ENCODE assay signal across 1 cellular context in the genomic region with DNA sequence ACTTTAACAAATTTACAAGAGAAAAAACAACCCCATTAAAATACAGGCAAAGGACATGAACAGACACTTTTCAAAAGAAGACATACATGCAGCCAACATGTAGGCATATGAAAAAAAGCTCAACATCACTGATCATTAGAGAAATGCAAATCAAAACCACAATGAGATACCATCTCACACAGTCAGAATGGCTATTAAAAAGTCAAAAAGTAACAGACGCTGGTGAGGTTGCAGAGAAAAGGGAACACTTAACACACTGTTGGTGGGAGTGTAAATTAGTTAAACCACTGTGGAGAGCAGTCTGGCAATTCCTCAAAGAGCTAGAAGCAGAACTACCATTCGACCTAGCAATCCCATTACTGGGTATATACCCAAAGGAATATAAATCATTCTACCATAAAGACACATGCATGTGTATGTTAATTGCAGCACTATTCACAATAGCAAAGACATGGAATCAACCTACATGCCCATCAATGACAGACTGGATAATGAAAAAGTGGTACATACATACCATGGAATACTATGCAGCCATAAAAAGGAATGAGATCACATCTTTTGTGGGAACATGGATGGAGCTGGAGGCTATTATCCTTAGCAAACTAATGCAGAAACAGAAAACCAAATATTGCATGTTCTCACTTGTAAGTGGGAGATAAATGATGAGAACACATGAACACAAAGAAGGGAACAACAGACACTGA.
A peak's percentile ranks its signal among the peaks of the same experiment; 100 is the strongest.
TF ChIP-seq lines count a peak whose summit lies in the region.

No MANE protein-coding gene starts in this region.

TF ChIP-seq in GM12878, 131 proteins besides CTCF, POLR2A, EP300 and RAD21 (continued from another document):
- TF ChIP-seq, protein P1, sequence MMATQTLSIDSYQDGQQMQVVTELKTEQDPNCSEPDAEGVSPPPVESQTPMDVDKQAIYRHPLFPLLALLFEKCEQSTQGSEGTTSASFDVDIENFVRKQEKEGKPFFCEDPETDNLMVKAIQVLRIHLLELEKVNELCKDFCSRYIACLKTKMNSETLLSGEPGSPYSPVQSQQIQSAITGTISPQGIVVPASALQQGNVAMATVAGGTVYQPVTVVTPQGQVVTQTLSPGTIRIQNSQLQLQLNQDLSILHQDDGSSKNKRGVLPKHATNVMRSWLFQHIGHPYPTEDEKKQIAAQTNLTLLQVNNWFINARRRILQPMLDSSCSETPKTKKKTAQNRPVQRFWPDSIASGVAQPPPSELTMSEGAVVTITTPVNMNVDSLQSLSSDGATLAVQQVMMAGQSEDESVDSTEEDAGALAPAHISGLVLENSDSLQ (IDR thresholded peaks at IDR 0.05): peak; percentile 17; the same call in 1 of the 2 replicates
- TF ChIP-seq ATF7 (IDR thresholded peaks at IDR 0.05; ENCODE audit: low read depth) (peak; percentile 73), IKZF1 (conservative IDR thresholded peaks at IDR 0.05) (peak; percentile 66), IKZF2 (IDR thresholded peaks at IDR 0.05) (peak; percentile 78 to 81; a peak in 2 of 4 replicates), BMI1 (IDR thresholded peaks at IDR 0.05; ENCODE audit: borderline replicate concordance) (0 out of 2 replicates have a peak, but pooled peaks have one; percentile 37), ZNF24 (IDR thresholded peaks at IDR 0.05) (peak; percentile 54; the same call in 1 of the 2 replicates), MTA2 (IDR thresholded peaks at IDR 0.05; ENCODE audit: low read depth) (peak; percentile 96), BHLHE40 (IDR thresholded peaks at IDR 0.05; ENCODE audit: borderline replicate concordance in 1 of 2, low read depth in 2 of 2, low read length in 1 of 2) (peak in 1 of 2 experiments; percentile 32; a peak in 1 of 4 replicates), POU2F2 (IDR thresholded peaks at IDR 0.05; ENCODE audit: borderline replicate concordance, low read depth, low read length) (peak; percentile 66; the same call in 1 of the 3 replicates)
